ENCODE assay signal across 1 cellular context in genomic region chr11:70073881-70074371, GRCh38.
TF ChIP-seq lines count a peak whose summit lies in the region.

No MANE protein-coding gene starts in this region.

TF ChIP-seq in GM12878, 131 proteins besides CTCF, POLR2A, EP300 and RAD21 (continued from another document):
- TF ChIP-seq NFYA (IDR thresholded peaks at IDR 0.05; ENCODE audit: borderline replicate concordance, low read depth, low read length): no peak
- TF ChIP-seq SIN3A (IDR thresholded peaks at IDR 0.05; ENCODE audit: low read depth, low read length): no peak
- TF ChIP-seq GABPA (IDR thresholded peaks at IDR 0.05; ENCODE audit: low read depth): peak; percentile 39; the same call in 1 of the 2 replicates
- TF ChIP-seq USF1 (IDR thresholded peaks at IDR 0.05; ENCODE audit: borderline replicate concordance, extremely low read length, insufficient read depth, low read depth, low read length): no peak
- TF ChIP-seq KAT2A (conservative IDR thresholded peaks at IDR 0.05; ENCODE audit: control insufficient read depth, low read depth, low read length): no peak
- TF ChIP-seq BCL11A (IDR thresholded peaks at IDR 0.05; ENCODE audit: low read depth, low read length): peak; percentile 32; the same call in 1 of the 2 replicates
- peak in 1 of 2 experiments; percentile 70; a peak in 1 of 3 replicates for TF ChIP-seq EGR1 (IDR thresholded peaks at IDR 0.05; ENCODE audit: borderline replicate concordance in 1 of 2, low read depth in 2 of 2, low read length in 2 of 2)
- TF ChIP-seq SMAD5 (IDR thresholded peaks at IDR 0.05; ENCODE audit: low read depth): no peak
- no peak for TF ChIP-seq IKZF2 (IDR thresholded peaks at IDR 0.05)
- TF ChIP-seq E2F8 (IDR thresholded peaks at IDR 0.05; ENCODE audit: low read depth, partially characterized antibody): no peak
- no peak for TF ChIP-seq KLF5 (IDR thresholded peaks at IDR 0.05; ENCODE audit: partially characterized antibody)
- no peak for TF ChIP-seq SMC3 (IDR thresholded peaks at IDR 0.05; ENCODE audit: borderline replicate concordance, low read length)
- no peak for TF ChIP-seq ZNF207 (IDR thresholded peaks at IDR 0.05; ENCODE audit: borderline replicate concordance)
- no peak for TF ChIP-seq RCOR1 (conservative IDR thresholded peaks at IDR 0.05; ENCODE audit: low read depth, low read length)
- no peak for TF ChIP-seq MLLT1 (IDR thresholded peaks at IDR 0.05)
- TF ChIP-seq NRF1 (conservative IDR thresholded peaks at IDR 0.05; ENCODE audit: low read depth, low read length): no peak
- TF ChIP-seq RELA (IDR thresholded peaks at IDR 0.05; ENCODE audit: borderline replicate concordance, partially characterized antibody): no peak
- TF ChIP-seq RUNX3 (IDR thresholded peaks at IDR 0.05; ENCODE audit: low read length): peak; percentile 81
- no peak for TF ChIP-seq ZBTB33 (IDR thresholded peaks at IDR 0.05)
- no peak for TF ChIP-seq USF2 (IDR thresholded peaks at IDR 0.05; ENCODE audit: borderline replicate concordance, low read depth, low read length)
- TF ChIP-seq CREB1 (IDR thresholded peaks at IDR 0.05; ENCODE audit: low read depth): peak; percentile 60; the same call in 1 of the 2 replicates
- no peak for TF ChIP-seq FOS (IDR thresholded peaks at IDR 0.05; ENCODE audit: borderline replicate concordance, extremely low read depth, insufficient read length)
- no peak for TF ChIP-seq ELK1 (IDR thresholded peaks at IDR 0.05; ENCODE audit: low read depth, low read length)
- TF ChIP-seq RELB (IDR thresholded peaks at IDR 0.05; ENCODE audit: low read depth): no peak
- TF ChIP-seq MYC (IDR thresholded peaks at IDR 0.05; ENCODE audit: insufficient read depth, insufficient read length, insufficient replicate concordance, low read length, severe bottlenecking): no peak
- no peak for TF ChIP-seq SP1 (IDR thresholded peaks at IDR 0.05; ENCODE audit: low read depth, low read length)
- TF ChIP-seq HSF1 (IDR thresholded peaks at IDR 0.05; ENCODE audit: low read depth, low read length): no peak
- TF ChIP-seq ZNF274 (IDR thresholded peaks at IDR 0.05; ENCODE audit: insufficient read depth, insufficient read length): no peak
- TF ChIP-seq CHD1 (IDR thresholded peaks at IDR 0.05; ENCODE audit: low read depth, low read length): no peak
- no peak for TF ChIP-seq CBX3 (IDR thresholded peaks at IDR 0.05; ENCODE audit: borderline replicate concordance, low read depth)
- no peak for TF ChIP-seq ZZZ3 (IDR thresholded peaks at IDR 0.05; ENCODE audit: control insufficient read depth, insufficient read length, low read depth)
- no peak for TF ChIP-seq PAX5 (IDR thresholded peaks at IDR 0.05; ENCODE audit: borderline replicate concordance, low read depth, low read length)
- no peak for TF ChIP-seq CHD2 (IDR thresholded peaks at IDR 0.05; ENCODE audit: borderline replicate concordance, low read depth, low read length)
- no peak for TF ChIP-seq HDAC6 (IDR thresholded peaks at IDR 0.05; ENCODE audit: unreplicated experiment)
- peak; percentile 72 for TF ChIP-seq CREM (IDR thresholded peaks at IDR 0.05; ENCODE audit: low read depth)
- no peak for TF ChIP-seq GATAD2B (conservative IDR thresholded peaks at IDR 0.05; ENCODE audit: low read depth)
- no peak for TF ChIP-seq ASH2L (IDR thresholded peaks at IDR 0.05; ENCODE audit: borderline replicate concordance, low read depth)
- TF ChIP-seq ZNF622 (IDR thresholded peaks at IDR 0.05): no peak
- peak; percentile 70 for TF ChIP-seq ATF7 (IDR thresholded peaks at IDR 0.05; ENCODE audit: low read depth)
